15 cellular contexts compared by ENCODE assay signal in the genomic region with DNA sequence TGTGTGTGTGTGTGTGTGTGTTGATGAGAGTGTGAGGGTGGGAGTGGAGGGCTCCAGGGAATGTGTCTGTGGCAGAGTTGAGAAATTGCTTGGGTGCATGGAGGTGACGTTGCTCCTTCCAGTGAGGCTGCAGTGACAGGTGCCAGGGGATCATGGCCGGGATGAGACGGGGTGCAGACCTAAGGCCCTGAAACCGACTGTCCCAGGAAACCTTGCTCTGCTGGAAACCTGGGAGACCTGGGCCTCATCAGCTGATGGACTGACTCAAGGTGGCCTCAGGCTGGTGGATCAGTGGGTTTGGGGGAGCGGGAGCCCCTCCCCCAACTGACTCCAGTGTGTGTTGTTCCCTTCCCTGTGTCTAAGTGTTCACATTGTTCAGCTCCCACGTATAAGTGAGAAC. TPM values are rescaled to one million over a fixed set of nuclear protein-coding genes. Genes with fewer than 3 reads are reported as not detected.
DNase-seq lines count a peak whose midpoint lies in the region; ATAC-seq and TF ChIP-seq lines count a peak whose summit lies in the region.
"Had no signal": no experiment of that assay in that cellular context is flagged by ENCODE, and none has a peak within 500 bp of the region (broad histone marks: within the 10 kb centered on the region; RNA-seq: fewer than 3 reads in every experiment).

No MANE protein-coding gene starts in this region.

- H3K4me3 Mint-ChIP-seq in CD14-positive monocyte: no peak overlapping the region
- H3K4me3 Mint-ChIP-seq in type B pancreatic cell: no peak overlapping the region
- H3K4me3 Mint-ChIP-seq: CD4-positive, CD25-positive, alpha-beta regulatory T cell; GM23338; H9; IgD-negative memory B cell had no signal

- H3K27ac Mint-ChIP-seq in CD14-positive monocyte (no peak overlapping the region), type B pancreatic cell (no peak overlapping the region)
- H3K27ac Mint-ChIP-seq: CD4-positive, CD25-positive, alpha-beta regulatory T cell; GM23338; H9; IgD-negative memory B cell had no signal

- peaks cover 0 to 4% (median 3%) of the 10 kb centered on the region in 7 donors for H3K9me3 Mint-ChIP-seq in CD14-positive monocyte
- no peaks in the 10 kb centered on the region for H3K9me3 Mint-ChIP-seq in type B pancreatic cell
- H3K9me3 Mint-ChIP-seq: GM23338 had no signal

- H3K4me2 ChIP-seq in PC-9: no peak overlapping the region
- H3K4me2 ChIP-seq in neuronal stem cell (ENCODE audit: insufficient read depth, low read length, poor library complexity, severe bottlenecking): no peak overlapping the region
- H3K4me2 ChIP-seq: BLaER1, GM23338 had no signal

- peaks cover 2% of the 10 kb centered on the region for H3K79me1 ChIP-seq in neuronal stem cell (ENCODE audit: low read depth, low read length)

- no TSS peak for BruUV-seq in PC-9 (replicated peaks; lab: Mats Ljungman, UMichigan)

- no peaks in the 10 kb centered on the region for H3K9me3 ChIP-seq in PC-9 (ENCODE audit: insufficient read depth, low read depth)
- no peaks in the 10 kb centered on the region for H3K9me3 ChIP-seq in neuronal stem cell (replicated peaks in 1 of 2; ENCODE audit: control insufficient read depth in 2 of 2, insufficient read depth in 1 of 2, low read depth in 1 of 2, low read length in 2 of 2)
- H3K9me3 ChIP-seq: BLaER1 had no signal

- H3K4me1 ChIP-seq in PC-9 (replicated peaks; ENCODE audit: insufficient read depth) (peaks cover 77% of the 10 kb centered on the region), neuronal stem cell (ENCODE audit: control insufficient read depth in 2 of 2, insufficient read depth in 1 of 2, low read depth in 1 of 2, low read length in 2 of 2) (peaks cover 0 to 3% of the 10 kb centered on the region in 2 donors)

- no peak for TF ChIP-seq CTCF in CD14-positive monocyte (IDR thresholded peaks at IDR 0.05)
- TF ChIP-seq CTCF in PC-9 (conservative IDR thresholded peaks at IDR 0.05): no peak
- TF ChIP-seq CTCF in type B pancreatic cell (conservative IDR thresholded peaks at IDR 0.05): no peak

- intact Hi-C loops in CD14-positive monocyte (cut with micrococcal nuclease): no loop called here
- intact Hi-C loops in PC-9 (cut with micrococcal nuclease; ENCODE audit: unreplicated experiment): no loop called here

- WGBS in neuronal stem cell (ENCODE audit: extremely low coverage in 2 of 2, insufficient read length in 2 of 2, insufficient replicate concordance in 1 of 2), 2 donors: no CpG with 5 or more reads among the region's 6 CpGs

- ATAC-seq in HG03039 (IDR thresholded peaks at IDR 0.05; ENCODE audit: unreplicated experiment): no peak
- ATAC-seq: GM23338 had no signal

- peak; percentile 21 for DNase-seq in CD14-positive monocyte (ENCODE audit: low spot score)
- DNase-seq in PC-9: no peak
- no peak for DNase-seq in neuronal stem cell (ENCODE audit: low spot score)
- peak; percentile 53 for DNase-seq in type B pancreatic cell (ENCODE audit: extremely low spot score, unreplicated experiment)
- DNase-seq in KG1 (lab: John Stamatoyannopoulos, UW): no peak
- DNase-seq: AML-193; Calu3; CD4-positive, CD25-positive, alpha-beta regulatory T cell; DND-41; GDM1; H9 had no signal

- H2AFZ ChIP-seq in PC-9: no peak overlapping the region
- H2AFZ ChIP-seq in neuronal stem cell (ENCODE audit: low read length): no peak overlapping the region
- H2AFZ ChIP-seq: GM23338 had no signal

- no peaks in the 10 kb centered on the region for H3K36me3 Mint-ChIP-seq in CD14-positive monocyte
- H3K36me3 Mint-ChIP-seq in type B pancreatic cell: no peaks in the 10 kb centered on the region
- H3K36me3 Mint-ChIP-seq: CD4-positive, CD25-positive, alpha-beta regulatory T cell; IgD-negative memory B cell had no signal

- H3K79me2 ChIP-seq in PC-9 (ENCODE audit: low read depth): no peaks in the 10 kb centered on the region

- H2BK5ac ChIP-seq in neuronal stem cell (ENCODE audit: low read length): no peak overlapping the region

- H3K36me3 ChIP-seq in PC-9 (ENCODE audit: low read depth) (no peaks in the 10 kb centered on the region), neuronal stem cell (replicated peaks in 1 of 2; ENCODE audit: control insufficient read depth in 2 of 2, insufficient read depth in 2 of 2, low read length in 2 of 2) (peaks cover 0 to 2% of the 10 kb centered on the region in 2 donors)
- H3K36me3 ChIP-seq: BLaER1 had no signal

- peak overlapping the region; percentile 75 for H3K14ac ChIP-seq in neuronal stem cell (ENCODE audit: low read length)

- CTCF ChIA-PET in PC-9 (lab: Charles Lee): no interaction called here

- POLR2A ChIA-PET in PC-9 (lab: Charles Lee; ENCODE audit: unreplicated experiment): interaction anchor here (0.7 kb wide), 1 partner anchor 9 kb away, joined by 7 read pairs; no protein-coding TSS in a partner anchor

- no peak overlapping the region for H3K18ac ChIP-seq in neuronal stem cell (ENCODE audit: low read length)

- no peak overlapping the region for H2BK120ac ChIP-seq in neuronal stem cell (ENCODE audit: low read depth, low read length)

- no peaks in the 10 kb centered on the region for H3K27me3 ChIP-seq in PC-9 (ENCODE audit: insufficient read depth, low read depth)
- H3K27me3 ChIP-seq in neuronal stem cell (ENCODE audit: control insufficient read depth in 3 of 3, insufficient read depth in 3 of 3, low read depth in 1 of 3, low read length in 3 of 3): peaks cover 0 to 37% (median 0%) of the 10 kb centered on the region in 3 experiments
- H3K27me3 ChIP-seq: BLaER1 had no signal

- H4K91ac ChIP-seq in neuronal stem cell (ENCODE audit: low read depth, low read length, poor library complexity): no peak overlapping the region

- H3K27ac ChIP-seq in PC-9: peak overlapping the region; percentile 86; the same call in 1 of the 2 replicates
- no peak overlapping the region for H3K27ac ChIP-seq in neuronal stem cell (replicated peaks; ENCODE audit: low read length)
- H3K27ac ChIP-seq: BLaER1 had no signal

- H3K4me1 Mint-ChIP-seq in CD14-positive monocyte (no peaks in the 10 kb centered on the region), type B pancreatic cell (ENCODE audit: unreplicated experiment) (peaks cover 6% of the 10 kb centered on the region)
- H3K4me1 Mint-ChIP-seq: CD4-positive, CD25-positive, alpha-beta regulatory T cell; IgD-negative memory B cell had no signal

- H3K9me2 ChIP-seq in PC-9 (ENCODE audit: insufficient read depth): no peaks in the 10 kb centered on the region

- H3K4me3 ChIP-seq in PC-9: no peak overlapping the region
- no peak overlapping the region for H3K4me3 ChIP-seq in neuronal stem cell (ENCODE audit: low read length in 2 of 2)
- H3K4me3 ChIP-seq: BLaER1, GM23338 had no signal

- H3K23ac ChIP-seq in neuronal stem cell (ENCODE audit: low read depth, low read length, poor library complexity): no peak overlapping the region

- no peak overlapping the region for H2BK12ac ChIP-seq in neuronal stem cell (ENCODE audit: low read length)

- H2AK5ac ChIP-seq in neuronal stem cell (ENCODE audit: low read depth, low read length): no peak overlapping the region

- H4K20me1 ChIP-seq in PC-9 (ENCODE audit: insufficient read depth): no peaks in the 10 kb centered on the region
- H4K20me1 ChIP-seq: BLaER1 had no signal

- no peak overlapping the region for H4K8ac ChIP-seq in neuronal stem cell (ENCODE audit: low read depth, low read length)

- no peak overlapping the region for H3K4ac ChIP-seq in neuronal stem cell (ENCODE audit: low read length)

- H3K27me3 Mint-ChIP-seq in CD14-positive monocyte (ENCODE audit: low read depth in 3 of 3) (peaks cover 7 to 11% (median 11%) of the 10 kb centered on the region in 3 donors), type B pancreatic cell (no peaks in the 10 kb centered on the region)

- peaks cover 42% of the 10 kb centered on the region for H3F3A ChIP-seq in PC-9 (ENCODE audit: insufficient read depth, low read depth)

- no peak overlapping the region for H3K9ac ChIP-seq in neuronal stem cell (ENCODE audit: low read depth, low read length, poor library complexity)
- H3K9ac ChIP-seq: BLaER1 had no signal

- H2BK15ac ChIP-seq in neuronal stem cell (ENCODE audit: low read length): no peak overlapping the region

RNA-seq across cellular contexts. Expression of gene INHBB, which starts 56.6 kb away (rescaled TPM):
- polyA plus RNA-seq in CD14-positive monocyte: not detected
- total RNA-seq in PC-9 (2021) (50.0 and 57.5 TPM in 2 replicates), type B pancreatic cell (ENCODE audit: low replicate concordance) (4.9 and 7.5 TPM in 2 replicates)
- not detected for polyA plus RNA-seq in neuronal stem cell (2013, experiment 1 of 2)
- polyA plus RNA-seq in neuronal stem cell (2013, experiment 2 of 2): 0.01 TPM
- total RNA-seq: Calu3; CD4-positive, CD25-positive, alpha-beta regulatory T cell had no signal
- polyA plus RNA-seq: CD4-positive, CD25-positive, alpha-beta regulatory T cell; GM23338; IgD-negative memory B cell had no signal

Comparison
In these comparisons a context has a peak if more than half of its experiments do, and no peak if none do; other contexts are left out.
1. DNase-seq: peak in CD14-positive monocyte (single experiment) and type B pancreatic cell (single experiment); none in PC-9 (0 of 2), neuronal stem cell (single experiment) and KG1 (single experiment).